In genomic region chr19:58084596-58085347, GRCh38 we compare ENCODE assay signal across 2 cellular contexts.
TF ChIP-seq lines count a peak whose summit lies in the region.

No MANE protein-coding gene starts in this region.

TF ChIP-seq in liver, 16 proteins besides CTCF, POLR2A, EP300 and RAD21:
- no peak for TF ChIP-seq EGR1 (IDR thresholded peaks at IDR 0.05; ENCODE audit: low read depth in 2 of 2)
- TF ChIP-seq HNF4G (IDR thresholded peaks at IDR 0.05), result no peak
- TF ChIP-seq MAX (IDR thresholded peaks at IDR 0.05), result no peak
- TF ChIP-seq ATF3 (IDR thresholded peaks at IDR 0.05), result no peak
- no peak for TF ChIP-seq REST (IDR thresholded peaks at IDR 0.05)
- no peak for TF ChIP-seq ZBTB33 (IDR thresholded peaks at IDR 0.05)
- TF ChIP-seq RXRA (IDR thresholded peaks at IDR 0.05), result no peak
- no peak for TF ChIP-seq FOXA1 (IDR thresholded peaks at IDR 0.05)
- no peak for TF ChIP-seq JUND (IDR thresholded peaks at IDR 0.05)

TF ChIP-seq in HepG2, 621 proteins besides CTCF, POLR2A, EP300 and RAD21:
- no peak for TF ChIP-seq ZBTB14 (CRISPR knock-in tag; IDR thresholded peaks at IDR 0.05)
